In genomic region chr1:165888552-165888920, GRCh38 we compare ENCODE assay signal across 23 cellular contexts.
DNase-seq lines count a peak whose midpoint lies in the region; ATAC-seq and TF ChIP-seq lines count a peak whose summit lies in the region.
"Had no signal": no experiment of that assay in that cellular context is flagged by ENCODE, and none has a peak within 500 bp of the region (broad histone marks: within the 10 kb centered on the region; RNA-seq: fewer than 3 reads in every experiment).

No MANE protein-coding gene starts in this region.

- H2AFZ ChIP-seq in PC-3 (ENCODE audit: low read length), result no peak overlapping the region
- H2AFZ ChIP-seq: GM23248 had no signal

- POLR2A ChIA-PET in PC-3 (lab: Charles Lee; ENCODE audit: unreplicated experiment), result no interaction called here
- POLR2A ChIA-PET in activated CD8-positive, alpha-beta T cell treated with anti-CD3 and anti-CD28 coated beads, Interleukin-2, amount 10 ng/mL, durations not matched to agents 7 days and 5 days (lab: Charles Lee), result no interaction called here

- 86 to 89% methylated on average over 4 of the region's 4 CpGs for WGBS in esophagus, 2 donors
- WGBS in suprapubic skin, result 86% methylated on average over 4 of the region's 4 CpGs

- H4K20me1 ChIP-seq in PC-3 (ENCODE audit: low read length), result peaks cover 55% of the 10 kb centered on the region

- H3K9me3 ChIP-seq in PC-3 (ENCODE audit: low read length) (no peaks in the 10 kb centered on the region), esophagus (ENCODE audit: control insufficient read depth in 2 of 2, insufficient read depth in 1 of 2, low read depth in 1 of 2, low read length in 1 of 2) (no peaks in the 10 kb centered on the region), suprapubic skin (no peaks in the 10 kb centered on the region)

- peak overlapping the region; percentile 83 for H3K27ac Mint-ChIP-seq in Calu3 (ENCODE audit: unreplicated experiment)
- H3K27ac Mint-ChIP-seq in activated CD8-positive, alpha-beta T cell treated with anti-CD3 and anti-CD28 coated beads, Interleukin-2, amount 10 ng/mL, durations not matched to agents 7 days and 5 days, result no peak overlapping the region
- H3K27ac Mint-ChIP-seq: CD4-positive, alpha-beta T cell had no signal

- H3K4me3 ChIP-seq in PC-3 (ENCODE audit: low read length) (no peak overlapping the region), esophagus (ENCODE audit: low read depth in 1 of 2, low read length in 2 of 2) (no peak overlapping the region), suprapubic skin (no peak overlapping the region)
- H3K4me3 ChIP-seq: GM23248, SK-N-MC had no signal

- peaks cover 21% of the 10 kb centered on the region for H3K4me1 ChIP-seq in PC-3 (ENCODE audit: insufficient read depth, low read length)
- peaks cover 2 to 15% of the 10 kb centered on the region in 2 donors for H3K4me1 ChIP-seq in esophagus (ENCODE audit: control insufficient read depth in 2 of 2, insufficient read depth in 2 of 2, low read length in 1 of 2)
- peaks cover 16% of the 10 kb centered on the region for H3K4me1 ChIP-seq in suprapubic skin

- BruUV-seq in Calu3 (replicated peaks; lab: Mats Ljungman, UMichigan), result no TSS peak
- BruUV-seq in PC-3 (replicated peaks; lab: Mats Ljungman, UMichigan), result no TSS peak

- H3K27me3 Mint-ChIP-seq in Calu3 (ENCODE audit: unreplicated experiment), result no peaks in the 10 kb centered on the region
- H3K27me3 Mint-ChIP-seq in activated CD8-positive, alpha-beta T cell treated with anti-CD3 and anti-CD28 coated beads, Interleukin-2, amount 10 ng/mL, durations not matched to agents 7 days and 5 days (ENCODE audit: low read depth), result no peaks in the 10 kb centered on the region
- H3K27me3 Mint-ChIP-seq: CD4-positive, alpha-beta T cell had no signal

- H3K36me3 Mint-ChIP-seq in Calu3 (ENCODE audit: insufficient read depth, unreplicated experiment), result peaks cover 4% of the 10 kb centered on the region
- H3K36me3 Mint-ChIP-seq in activated CD8-positive, alpha-beta T cell treated with anti-CD3 and anti-CD28 coated beads, Interleukin-2, amount 10 ng/mL, durations not matched to agents 7 days and 5 days (ENCODE audit: low read depth), result peaks cover 4% of the 10 kb centered on the region

- no peaks in the 10 kb centered on the region for H3K9me2 ChIP-seq in PC-3 (replicated peaks; ENCODE audit: low read length)

- TF ChIP-seq EP300 in suprapubic skin (IDR thresholded peaks at IDR 0.05), result no peak

- CTCF ChIA-PET in Calu3 (lab: Charles Lee) (interaction anchor here (0.7 kb wide), 1 partner anchor 11 kb away, joined by 3 read pairs; no protein-coding TSS in a partner anchor), PC-3 (lab: Charles Lee) (no interaction called here)
- CTCF ChIA-PET in activated CD8-positive, alpha-beta T cell treated with anti-CD3 and anti-CD28 coated beads, Interleukin-2, amount 10 ng/mL, durations not matched to agents 7 days and 5 days (lab: Charles Lee), result interaction anchor here (1.4 kb wide), 1 partner anchor 61 kb away, joined by 4 read pairs; the partner anchor contains the start of gene UCK2

- no peaks in the 10 kb centered on the region for H3F3A ChIP-seq in PC-3 (ENCODE audit: low read length, unreplicated experiment)

- H3K4me1 Mint-ChIP-seq in Calu3 (ENCODE audit: low read depth, unreplicated experiment), result peaks cover 58% of the 10 kb centered on the region
- peaks cover 4% of the 10 kb centered on the region for H3K4me1 Mint-ChIP-seq in activated CD8-positive, alpha-beta T cell treated with anti-CD3 and anti-CD28 coated beads, Interleukin-2, amount 10 ng/mL, durations not matched to agents 7 days and 5 days (ENCODE audit: low read depth)

- DNase-seq in Calu3, result no peak
- DNase-seq in PC-3, result no peak
- no peak for DNase-seq in suprapubic skin (ENCODE audit: low spot score in 2 of 2)
- DNase-seq in stimulated activated CD4-positive, alpha-beta T cell treated with anti-CD3 and anti-CD28 coated beads, Interleukin-4, amount 100 ng/mL, for 1 hour, result no peak
- no peak for DNase-seq in SKM-1 treated with dmso at 0.1 percent for 144 hours (lab: John Stamatoyannopoulos, UW; ENCODE audit: unreplicated experiment)
- DNase-seq in activated CD8-positive, alpha-beta T cell treated with anti-CD3 and anti-CD28 coated beads, Interleukin-2, amount 10 ng/mL, durations not matched to agents 7 days and 5 days, result no peak
- DNase-seq: CD4-positive, alpha-beta T cell; COR-L47; DMS153; GM23248; H9; Kasumi-1; MM.1S; NCI-H1092; NCI-H1436; NCI-H187 treated with DMSO at 0.1 percent for 48 hours; NCI-H2107; NCI-H446 treated with DMSO at 0.1 percent for 48 hours; NCI-H526 treated with DMSO at 0.1 percent for 48 hours; RPMI8226; SHP77 had no signal

- no peak for ATAC-seq in PC-3
- no peak for ATAC-seq in activated CD8-positive, alpha-beta T cell treated with anti-CD3 and anti-CD28 coated beads, Interleukin-2, amount 10 ng/mL, durations not matched to agents 7 days and 5 days

- peaks cover 31% of the 10 kb centered on the region for H3K36me3 ChIP-seq in PC-3 (ENCODE audit: low read depth, low read length)
- peaks cover 0 to 5% of the 10 kb centered on the region in 2 donors for H3K36me3 ChIP-seq in esophagus (ENCODE audit: control insufficient read depth in 2 of 2, insufficient read depth in 2 of 2, low read length in 1 of 2)
- peaks cover 7% of the 10 kb centered on the region for H3K36me3 ChIP-seq in suprapubic skin

- H3K4me2 ChIP-seq in PC-3 (ENCODE audit: low read length), result peak overlapping the region; percentile 70; the same call in 1 of the 2 replicates

- no peaks in the 10 kb centered on the region for H3K9me3 Mint-ChIP-seq in Calu3 (ENCODE audit: low read depth, unreplicated experiment)
- H3K9me3 Mint-ChIP-seq in activated CD8-positive, alpha-beta T cell treated with anti-CD3 and anti-CD28 coated beads, Interleukin-2, amount 10 ng/mL, durations not matched to agents 7 days and 5 days (ENCODE audit: insufficient read depth), result no peaks in the 10 kb centered on the region
- H3K9me3 Mint-ChIP-seq: CD4-positive, alpha-beta T cell had no signal

- peaks cover 73% of the 10 kb centered on the region for H3K79me2 ChIP-seq in PC-3 (ENCODE audit: low read length)

- H3K27me3 ChIP-seq in PC-3 (ENCODE audit: low read length), result no peaks in the 10 kb centered on the region
- no peaks in the 10 kb centered on the region for H3K27me3 ChIP-seq in esophagus (ENCODE audit: control insufficient read depth in 1 of 2, insufficient read depth in 2 of 2, low read length in 2 of 2)
- H3K27me3 ChIP-seq in suprapubic skin, result no peaks in the 10 kb centered on the region

- peak overlapping the region; percentile 51 for H3K4me3 Mint-ChIP-seq in Calu3 (ENCODE audit: low read depth, unreplicated experiment)
- no peak overlapping the region for H3K4me3 Mint-ChIP-seq in activated CD8-positive, alpha-beta T cell treated with anti-CD3 and anti-CD28 coated beads, Interleukin-2, amount 10 ng/mL, durations not matched to agents 7 days and 5 days
- H3K4me3 Mint-ChIP-seq: CD4-positive, alpha-beta T cell; H9 had no signal

- H3K27ac ChIP-seq in PC-3 (ENCODE audit: low read length) (no peak overlapping the region), esophagus (ENCODE audit: low read depth in 2 of 2, low read length in 1 of 2) (peak overlapping the region; percentile 48 to 75), suprapubic skin (peak overlapping the region; percentile 58)
- H3K27ac ChIP-seq: GM23248, SK-N-MC had no signal

- no peak overlapping the region for H3K9ac ChIP-seq in PC-3 (ENCODE audit: low read length)
- H3K9ac ChIP-seq: GM23248 had no signal

- TF ChIP-seq CTCF in Calu3 (IDR thresholded peaks at IDR 0.05; ENCODE audit: unreplicated experiment) (no peak), PC-3 (conservative IDR thresholded peaks at IDR 0.05; ENCODE audit: low read depth, low read length) (no peak), suprapubic skin (IDR thresholded peaks at IDR 0.05) (no peak)

- intact Hi-C loops in Calu3 (cut with micrococcal nuclease; ENCODE audit: unreplicated experiment), result no loop called here
- intact Hi-C loops in PC-3 (cut with micrococcal nuclease), result no loop called here

- TF ChIP-seq POLR2A in suprapubic skin (IDR thresholded peaks at IDR 0.05), result no peak
